Comparison of ENCODE assay signal across 22 cellular contexts in genomic region chr1:38093569-38094520, GRCh38. TPM values are rescaled to one million over a fixed set of nuclear protein-coding genes. Genes with fewer than 3 reads are reported as not detected.
DNase-seq lines count a peak whose midpoint lies in the region; ATAC-seq, FAIRE-seq and TF ChIP-seq lines count a peak whose summit lies in the region.
"Had no signal": no experiment of that assay in that cellular context is flagged by ENCODE, and none has a peak within 500 bp of the region (broad histone marks: within the 10 kb centered on the region; RNA-seq: fewer than 3 reads in every experiment).

No MANE protein-coding gene starts in this region.

- H4K8ac ChIP-seq in H1 (ENCODE audit: extremely low read depth, insufficient read depth, low read length): no peak overlapping the region

- peak overlapping the region; percentile 48; the same call in 1 of the 2 replicates for H2BK5ac ChIP-seq in H1 (ENCODE audit: low read depth, low read length)

- peak overlapping the region; percentile 76 for H3K27ac ChIP-seq in A673 (ENCODE audit: low read depth, low read length, poor library complexity, severe bottlenecking)
- H3K27ac ChIP-seq in H1 (ENCODE audit: low read depth, low read length): no peak overlapping the region
- H3K27ac ChIP-seq: A549, GM23248 had no signal

- H2AFZ ChIP-seq in H1 (ENCODE audit: low read length): no peak overlapping the region
- H2AFZ ChIP-seq: GM23248 had no signal

- H3K36me3 Mint-ChIP-seq in effector memory CD8-positive, alpha-beta T cell (ENCODE audit: insufficient read depth): no peaks in the 10 kb centered on the region
- H3K36me3 Mint-ChIP-seq: CD4-positive, CD25-positive, alpha-beta regulatory T cell had no signal

- H3K79me2 ChIP-seq in H1 (ENCODE audit: control insufficient read depth in 1 of 2, insufficient read depth in 2 of 2, low read length in 2 of 2): no peaks in the 10 kb centered on the region

- no peak overlapping the region for H3K18ac ChIP-seq in H1 (ENCODE audit: extremely low read depth, low read length)

- no peak for TF ChIP-seq EP300 in H1 (IDR thresholded peaks at IDR 0.05; ENCODE audit: borderline replicate concordance in 1 of 2, low read depth in 2 of 2, low read length in 2 of 2)

- H3K4me3 ChIP-seq in A673 (ENCODE audit: low read depth, low read length, poor library complexity, severe bottlenecking) (peak overlapping the region; percentile 4), H1 (ENCODE audit: extremely low read depth in 1 of 4, insufficient read depth in 2 of 4, low read depth in 3 of 4, low read length in 4 of 4) (no peak overlapping the region)
- H3K4me3 ChIP-seq: A549, GM23248, MG63 had no signal

- H2BK120ac ChIP-seq in H1 (replicated peaks; ENCODE audit: low read depth, low read length): no peak overlapping the region

- no peak overlapping the region for H4K5ac ChIP-seq in H1 (ENCODE audit: insufficient read length, low read depth, low read length)

- peak overlapping the region; percentile 66 for H3K4ac ChIP-seq in H1 (replicated peaks; ENCODE audit: insufficient read length, low read depth, low read length)

- CTCF ChIA-PET in A673 (lab: Charles Lee) (interaction anchor here (0.6 kb wide), 2 partner anchors 725 to 823 kb away, joined by 4 to 8 read pairs; no protein-coding TSS in a partner anchor), H1 (lab: Charles Lee; ENCODE audit: partially characterized antibody) (interaction anchor here (1.0 to 1.4 kb wide), 3 partner anchors 13 to 266 kb away, joined by 3 to 5 read pairs (median 3); no protein-coding TSS in a partner anchor)

- POLR2A ChIA-PET in A673 (lab: Charles Lee; ENCODE audit: low non-redundant PET) (no interaction called here), H1 (lab: Charles Lee; ENCODE audit: partially characterized antibody) (interaction anchor here (1.7 kb wide), 1 partner anchor 46 kb away, joined by 6 read pairs; no protein-coding TSS in a partner anchor)

- H4K91ac ChIP-seq in H1 (replicated peaks; ENCODE audit: insufficient read length, low read length): no peak overlapping the region

- H3K56ac ChIP-seq in H1 (replicated peaks; ENCODE audit: insufficient read length, low read depth, low read length): no peak overlapping the region

- H3K4me3 Mint-ChIP-seq in effector memory CD8-positive, alpha-beta T cell: no peak overlapping the region
- H3K4me3 Mint-ChIP-seq: CD4-positive, CD25-positive, alpha-beta regulatory T cell had no signal

- DNase-seq in A673 (ENCODE audit: low spot score): peak; percentile 95
- peak; percentile 65 for DNase-seq in NCI-H82 (lab: John Stamatoyannopoulos, UW)
- no peak for DNase-seq in H1 (ENCODE audit: low read depth in 1 of 2, low spot score in 2 of 2)
- DNase-seq in GM10266 (ENCODE audit: extremely low spot score): no peak
- no peak for DNase-seq in effector memory CD8-positive, alpha-beta T cell
- DNase-seq in CD1c-positive myeloid dendritic cell (ENCODE audit: extremely low spot score): no peak
- no peak for DNase-seq in frontal cortex (ENCODE audit: low spot score in 2 of 2)
- DNase-seq: Calu3; CD4-positive, CD25-positive, alpha-beta regulatory T cell; DMS53; GM23248; Karpas-422; MG63; NCI-H1105; NCI-H187 treated with DMSO at 0.1 percent for 48 hours; NCI-H2171; NCI-H446 treated with DMSO at 0.1 percent for 48 hours; NCI-H774; Right ventricle myocardium superior had no signal

- no peaks in the 10 kb centered on the region for H3K9me3 Mint-ChIP-seq in effector memory CD8-positive, alpha-beta T cell

- H3K9me3 ChIP-seq in A673 (ENCODE audit: low read depth, low read length, poor library complexity, severe bottlenecking) (no peaks in the 10 kb centered on the region), H1 (ENCODE audit: insufficient read depth in 2 of 2, low read depth in 1 of 2, low read length in 1 of 2) (no peaks in the 10 kb centered on the region)
- H3K9me3 ChIP-seq: A549, MG63 had no signal

- H3K14ac ChIP-seq in H1 (ENCODE audit: insufficient read length): no peak overlapping the region

- H3K23me2 ChIP-seq in H1 (ENCODE audit: low read depth, low read length): no peaks in the 10 kb centered on the region

- H3K36me3 ChIP-seq in A673 (ENCODE audit: insufficient read depth, low read length, poor library complexity, severe bottlenecking): no peaks in the 10 kb centered on the region
- no peaks in the 10 kb centered on the region for H3K36me3 ChIP-seq in H1 (ENCODE audit: control insufficient read depth in 2 of 4, insufficient read depth in 4 of 4, low read length in 3 of 4)
- H3K36me3 ChIP-seq: MG63 had no signal

- H3K27me3 ChIP-seq in A673 (replicated peaks; ENCODE audit: insufficient read depth, low read depth, low read length, poor library complexity) (no peaks in the 10 kb centered on the region), H1 (replicated peaks in 1 of 4; ENCODE audit: control insufficient read depth in 3 of 4, extremely low read depth in 1 of 4, insufficient read depth in 3 of 4, low read length in 3 of 4) (no peaks in the 10 kb centered on the region)
- H3K27me3 ChIP-seq: MG63 had no signal

- H3K23ac ChIP-seq in H1 (ENCODE audit: insufficient read length): no peak overlapping the region

- no peak overlapping the region for H3K27ac Mint-ChIP-seq in effector memory CD8-positive, alpha-beta T cell
- H3K27ac Mint-ChIP-seq: CD4-positive, CD25-positive, alpha-beta regulatory T cell had no signal

- peak; percentile 41 for TF ChIP-seq POLR2A in GM19099 (IDR thresholded peaks at IDR 0.05; ENCODE audit: extremely low read depth, insufficient read length, low read depth)
- no peak for TF ChIP-seq POLR2A in H1 (IDR thresholded peaks at IDR 0.05; ENCODE audit: control extremely low read depth in 1 of 2, low read depth in 2 of 2, low read length in 2 of 2)

- H2AK5ac ChIP-seq in H1 (ENCODE audit: low read depth, low read length): peak overlapping the region; percentile 79; the same call in 1 of the 2 replicates

- peaks cover 34 to 64% of the 10 kb centered on the region in 2 donors for H3K27me3 Mint-ChIP-seq in effector memory CD8-positive, alpha-beta T cell

- FAIRE-seq in H1 (lab: Jason Lieb, UNC): no peak
- no peak for FAIRE-seq in frontal cortex (lab: Jason Lieb, UNC)
- FAIRE-seq: A549, RCC 7860 had no signal

- peaks cover 0 to 3% of the 10 kb centered on the region in 2 experiments for H4K20me1 ChIP-seq in H1 (replicated peaks in 1 of 2; ENCODE audit: control insufficient read depth in 1 of 2, insufficient read depth in 2 of 2, low read length in 2 of 2)

- H3K9ac ChIP-seq in H1 (replicated peaks in 1 of 4; ENCODE audit: extremely low read depth in 1 of 4, low read depth in 3 of 4, low read length in 3 of 4): no peak overlapping the region
- H3K9ac ChIP-seq: GM23248 had no signal

- peaks cover 0 to 4% of the 10 kb centered on the region in 2 donors for H3K4me1 Mint-ChIP-seq in effector memory CD8-positive, alpha-beta T cell (ENCODE audit: low read depth in 2 of 2)
- H3K4me1 Mint-ChIP-seq: CD4-positive, CD25-positive, alpha-beta regulatory T cell had no signal

- BruUV-seq in A673 (replicated peaks; lab: Mats Ljungman, UMichigan): no TSS peak

- WGBS in H1 (ENCODE audit: extremely low coverage in 1 of 2, insufficient coverage in 1 of 2, insufficient read length in 1 of 2, insufficient replicate concordance in 2 of 2, low coverage in 1 of 2, low lambda C conversion rate in 2 of 2, missing lambda C conversion rate in 1 of 2), 2 experiments: 78% methylated on average over 18 of the region's 18 CpGs; no CpG with 5 or more reads in 1 of the 2 experiments

- H3K4me2 ChIP-seq in H1 (ENCODE audit: insufficient read depth in 1 of 2, low read depth in 2 of 2, low read length in 2 of 2): no peak overlapping the region
- H3K4me2 ChIP-seq: A549 had no signal

- peak overlapping the region; percentile 21; the same call in 1 of the 2 replicates for H2BK20ac ChIP-seq in H1 (ENCODE audit: low read length)

- TF ChIP-seq RAD21 in H1 (IDR thresholded peaks at IDR 0.05 in 1 of 2, conservative IDR thresholded peaks at IDR 0.05 in 1 of 2; ENCODE audit: low read depth in 2 of 2, low read length in 2 of 2): no peak

- no peaks in the 10 kb centered on the region for H3K79me1 ChIP-seq in H1 (ENCODE audit: low read depth, low read length)

- H2BK12ac ChIP-seq in H1 (ENCODE audit: low read depth, low read length): peak overlapping the region; percentile 71; the same call in 1 of the 2 replicates

- peak overlapping the region; percentile 19 for H2BK15ac ChIP-seq in H1 (ENCODE audit: low read length)

- no peak for ATAC-seq in effector memory CD8-positive, alpha-beta T cell (replicated peaks)
- ATAC-seq: A549 had no signal

- H3K4me1 ChIP-seq in A673 (ENCODE audit: insufficient read depth, low read length, poor library complexity, severe bottlenecking): peaks cover 62% of the 10 kb centered on the region
- peaks cover 7 to 25% (median 15%) of the 10 kb centered on the region in 4 experiments for H3K4me1 ChIP-seq in H1 (replicated peaks in 1 of 4; ENCODE audit: control insufficient read depth in 3 of 4, insufficient read depth in 4 of 4, low read length in 3 of 4)
- H3K4me1 ChIP-seq: A549 had no signal

- intact Hi-C loops in A673 (cut with micrococcal nuclease; ENCODE audit: unreplicated experiment): no loop called here

- TF ChIP-seq CTCF in A673 (conservative IDR thresholded peaks at IDR 0.05; ENCODE audit: low read depth, low read length) (no peak), H1 (IDR thresholded peaks at IDR 0.05; ENCODE audit: control extremely low read depth in 1 of 3, insufficient read depth in 1 of 3, low read depth in 1 of 3, low read length in 3 of 3) (no peak), GM10266 (IDR thresholded peaks at IDR 0.05; ENCODE audit: control insufficient read depth, insufficient read depth, low read depth, missing control alignments) (no peak)

TF ChIP-seq in H1, 55 proteins besides CTCF, POLR2A, EP300 and RAD21 (continues in another document):
- no peak for TF ChIP-seq CTBP2 (IDR thresholded peaks at IDR 0.05; ENCODE audit: borderline replicate concordance, insufficient read depth, insufficient read length, low read length)
- no peak for TF ChIP-seq ASH2L (IDR thresholded peaks at IDR 0.05; ENCODE audit: low read length)
- no peak for TF ChIP-seq ATF3 (IDR thresholded peaks at IDR 0.05; ENCODE audit: insufficient read depth, low read depth, low read length)

RNA-seq across cellular contexts. Expression of gene POU3F1, which starts 47.3 kb away (rescaled TPM):
- 83.3 and 92.9 TPM in 2 replicates for total RNA-seq in A673 (2021)
- 10.8 and 11.6 TPM in 2 replicates for total RNA-seq in H1 (2021; fragmentation: NEBNext Ultra II Directional; extraction: Animal tissue kit (Norgen Biotek cat#: 25700))
- polyA plus RNA-seq in H1 (2011; rRNA removed): 4.2 and 7.1 TPM in 2 replicates
- polyA plus RNA-seq in H1 (2011; cell fraction: cytosol; rRNA removed): 3.5 TPM
- 4.9 TPM for polyA plus RNA-seq in H1 (2011; cell fraction: nucleus; rRNA removed)
- polyA plus RNA-seq in H1 (2012, experiment 1 of 2): 4.0 to 6.8 TPM (median 6.4 TPM) in 4 replicates
- polyA plus RNA-seq in H1 (2012, experiment 2 of 2): 4.1 TPM
- polyA plus RNA-seq in H1 (2013, experiment 1 of 2): 15.0 TPM
- 15.5 TPM for polyA plus RNA-seq in H1 (2013, experiment 2 of 2)
- polyA minus RNA-seq in H1 (2011; rRNA and poly(A)+ RNA removed): 0.95 and 1.5 TPM in 2 replicates
- polyA minus RNA-seq in H1 (2011; cell fraction: cytosol; rRNA and poly(A)+ RNA removed): 6.5 TPM
- polyA minus RNA-seq in H1 (2011; cell fraction: nucleus; rRNA and poly(A)+ RNA removed): 7.7 TPM
- 9.4 TPM for total RNA-seq in frontal cortex
- total RNA-seq: Calu3, GM23248 had no signal
- polyA plus RNA-seq: A549, GM23248 had no signal

Comparison
In these comparisons a context has a peak if more than half of its experiments do, and no peak if none do; other contexts are left out.
1. DNase-seq: peak in A673 (single experiment) and NCI-H82 (single experiment); none in H1 (0 of 2), GM10266 (single experiment), effector memory CD8-positive, alpha-beta T cell (0 of 3), CD1c-positive myeloid dendritic cell (single experiment) and frontal cortex (0 of 2).